In the genomic region with DNA sequence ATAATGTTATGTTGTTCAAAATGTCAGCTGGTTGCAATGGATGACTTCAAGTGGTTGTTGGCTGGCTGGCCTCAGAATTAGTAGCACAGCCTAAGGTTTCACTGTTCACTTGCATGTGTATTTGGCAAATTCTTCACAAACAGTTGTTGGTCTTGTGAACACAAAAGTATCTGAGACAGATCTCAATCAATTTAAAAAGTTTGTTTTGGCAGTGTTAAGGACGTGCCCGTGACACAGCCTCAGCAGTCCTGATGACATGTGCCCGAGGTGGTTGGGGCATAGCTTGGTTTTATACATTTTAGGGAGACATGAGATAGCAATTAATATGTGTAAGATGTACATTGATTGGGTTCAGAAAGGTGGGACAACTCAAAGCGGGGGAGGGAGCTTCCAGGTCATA, we compare ENCODE assay signal across 10 cellular contexts.
"Had no signal": no experiment of that assay in that cellular context is flagged by ENCODE, and none has a peak within 500 bp of the region (broad histone marks: within the 10 kb centered on the region; RNA-seq: fewer than 3 reads in every experiment).

No MANE protein-coding gene starts in this region.

- DNase-seq: GOT3, H7, HFFc6, KBM-7 had no signal

- H3K4me3 ChIP-seq: HAP-1 had no signal

- H3K27ac Mint-ChIP-seq: HFFc6, IgD-negative memory B cell had no signal

- H3K27ac ChIP-seq: HL-60, KMS-11 had no signal

- H3K4me3 Mint-ChIP-seq: HFFc6, IgD-negative memory B cell had no signal

- H3K9ac ChIP-seq: KMS-11 had no signal

- H3K4me1 ChIP-seq: HAP-1 had no signal

- FAIRE-seq: HepG2 had no signal

- H3K36me3 ChIP-seq: HAP-1 had no signal

- H3K4me2 ChIP-seq: KMS-11 had no signal

- H3K36me3 Mint-ChIP-seq: IgD-negative memory B cell had no signal

- H3K4me1 Mint-ChIP-seq: IgD-negative memory B cell had no signal

- ATAC-seq: HCT116, HepG2 had no signal

- H3K9me3 ChIP-seq: HAP-1 had no signal

- H3K27me3 Mint-ChIP-seq: IgD-negative memory B cell had no signal
